Comparison of ENCODE assay signal across 18 cellular contexts in genomic region chr18:58674159-58674558, GRCh38. TPM values are rescaled to one million over a fixed set of nuclear protein-coding genes. Genes with fewer than 3 reads are reported as not detected.
DNase-seq lines count a peak whose midpoint lies in the region; ATAC-seq, FAIRE-seq and TF ChIP-seq lines count a peak whose summit lies in the region.
"Had no signal": no experiment of that assay in that cellular context is flagged by ENCODE, and none has a peak within 500 bp of the region (broad histone marks: within the 10 kb centered on the region; RNA-seq: fewer than 3 reads in every experiment).

No MANE protein-coding gene starts in this region.

- H3K23ac ChIP-seq in H1 (ENCODE audit: insufficient read length): no peak overlapping the region

- H3K4me1 ChIP-seq in H1 (replicated peaks in 1 of 4; ENCODE audit: control insufficient read depth in 3 of 4, insufficient read depth in 4 of 4, low read length in 3 of 4) (peaks cover 0 to 5% (median 2%) of the 10 kb centered on the region in 4 experiments; a peak in 5 of 7 replicates), thymus (ENCODE audit: control insufficient read depth, insufficient read depth, low read length) (peaks cover 10% of the 10 kb centered on the region), upper lobe of right lung (peaks cover 15% of the 10 kb centered on the region)

- 90% methylated on average over 5 of the region's 5 CpGs; no CpG with 5 or more reads in 1 of the 2 experiments for WGBS in H1 (ENCODE audit: extremely low coverage in 1 of 2, insufficient coverage in 1 of 2, insufficient read length in 1 of 2, insufficient replicate concordance in 2 of 2, low coverage in 1 of 2, low lambda C conversion rate in 2 of 2, missing lambda C conversion rate in 1 of 2), 2 experiments
- WGBS in thymus: 93% methylated on average over 5 of the region's 5 CpGs

- FAIRE-seq in H1 (lab: Jason Lieb, UNC): no peak
- FAIRE-seq: HTR-8/SVneo, RCC 7860 had no signal

- H3K27me3 Mint-ChIP-seq in activated naive CD4-positive, alpha-beta T cell treated with anti-CD3 and anti-CD28 coated beads, Interleukin-2, amount 10 ng/mL, durations not matched to agents 7 days and 5 days: no peaks in the 10 kb centered on the region

- no peak overlapping the region for H3K9ac ChIP-seq in H1 (replicated peaks in 1 of 4; ENCODE audit: extremely low read depth in 1 of 4, low read depth in 3 of 4, low read length in 3 of 4)

- no peaks in the 10 kb centered on the region for H3K9me3 Mint-ChIP-seq in activated naive CD4-positive, alpha-beta T cell treated with anti-CD3 and anti-CD28 coated beads, Interleukin-2, amount 10 ng/mL, durations not matched to agents 7 days and 5 days

- POLR2A ChIA-PET in H1 (lab: Charles Lee; ENCODE audit: partially characterized antibody): interaction anchor here (0.5 to 1.3 kb wide), 3 partner anchors 23 to 334 kb away, joined by 3 to 4 read pairs (median 3); no protein-coding TSS in a partner anchor

- TF ChIP-seq RAD21 in H1 (IDR thresholded peaks at IDR 0.05 in 1 of 2, conservative IDR thresholded peaks at IDR 0.05 in 1 of 2; ENCODE audit: low read depth in 2 of 2, low read length in 2 of 2): no peak

- H3K27ac ChIP-seq in H1 (ENCODE audit: low read depth, low read length) (no peak overlapping the region), thymus (ENCODE audit: low read depth) (peak overlapping the region; percentile 8), upper lobe of right lung (no peak overlapping the region)
- H3K27ac ChIP-seq: hepatocyte, psoas muscle, thoracic aorta, VCaP had no signal

- TF ChIP-seq CTCF in LNCaP clone FGC (IDR thresholded peaks at IDR 0.05; ENCODE audit: control insufficient read depth, extremely low read depth, insufficient read depth) (no peak), H1 (IDR thresholded peaks at IDR 0.05; ENCODE audit: control extremely low read depth in 1 of 3, insufficient read depth in 1 of 3, low read depth in 1 of 3, low read length in 3 of 3) (no peak), upper lobe of right lung (IDR thresholded peaks at IDR 0.05) (no peak)

- H3K23me2 ChIP-seq in H1 (ENCODE audit: low read depth, low read length): peaks cover 8% of the 10 kb centered on the region

- H3K36me3 ChIP-seq in H1 (ENCODE audit: control insufficient read depth in 2 of 4, insufficient read depth in 4 of 4, low read length in 3 of 4): no peaks in the 10 kb centered on the region
- no peaks in the 10 kb centered on the region for H3K36me3 ChIP-seq in thymus (ENCODE audit: control insufficient read depth, insufficient read depth)
- no peaks in the 10 kb centered on the region for H3K36me3 ChIP-seq in upper lobe of right lung
- H3K36me3 ChIP-seq: thoracic aorta had no signal

- 0 out of 2 replicates have a peak, but pooled peaks cover 2% of the 10 kb centered on the region for H3K79me1 ChIP-seq in H1 (ENCODE audit: low read depth, low read length)

- no peak overlapping the region for H4K91ac ChIP-seq in H1 (replicated peaks; ENCODE audit: insufficient read length, low read length)

- H3K9me3 ChIP-seq in H1 (ENCODE audit: insufficient read depth in 2 of 2, low read depth in 1 of 2, low read length in 1 of 2): no peaks in the 10 kb centered on the region
- no peaks in the 10 kb centered on the region for H3K9me3 ChIP-seq in thymus (ENCODE audit: control insufficient read depth)
- H3K9me3 ChIP-seq in upper lobe of right lung: no peaks in the 10 kb centered on the region
- H3K9me3 ChIP-seq: psoas muscle, thoracic aorta had no signal

- H3K14ac ChIP-seq in H1 (ENCODE audit: insufficient read length): no peak overlapping the region

- intact Hi-C loops in upper lobe of right lung (cut with DNase I): no loop called here

- H2AK5ac ChIP-seq in H1 (ENCODE audit: low read depth, low read length): no peak overlapping the region

- H2BK120ac ChIP-seq in H1 (replicated peaks; ENCODE audit: low read depth, low read length): no peak overlapping the region

- no peak for TF ChIP-seq EP300 in H1 (IDR thresholded peaks at IDR 0.05; ENCODE audit: borderline replicate concordance in 1 of 2, low read depth in 2 of 2, low read length in 2 of 2)

- H3K4me1 Mint-ChIP-seq in activated naive CD4-positive, alpha-beta T cell treated with anti-CD3 and anti-CD28 coated beads, Interleukin-2, amount 10 ng/mL, durations not matched to agents 7 days and 5 days: peaks cover 66% of the 10 kb centered on the region

- no peak for TF ChIP-seq POLR2A in H1 (IDR thresholded peaks at IDR 0.05; ENCODE audit: control extremely low read depth in 1 of 2, low read depth in 2 of 2, low read length in 2 of 2)

- H3K36me3 Mint-ChIP-seq in activated naive CD4-positive, alpha-beta T cell treated with anti-CD3 and anti-CD28 coated beads, Interleukin-2, amount 10 ng/mL, durations not matched to agents 7 days and 5 days: peaks cover 47% of the 10 kb centered on the region

- no peak overlapping the region for H2BK15ac ChIP-seq in H1 (ENCODE audit: low read length)

- no peak overlapping the region for H3K27ac Mint-ChIP-seq in activated naive CD4-positive, alpha-beta T cell treated with anti-CD3 and anti-CD28 coated beads, Interleukin-2, amount 10 ng/mL, durations not matched to agents 7 days and 5 days

- H3K4me3 ChIP-seq in LNCaP clone FGC (ENCODE audit: low read depth, low read length): peak overlapping the region; percentile 88
- no peak overlapping the region for H3K4me3 ChIP-seq in H1 (ENCODE audit: extremely low read depth in 1 of 4, insufficient read depth in 2 of 4, low read depth in 3 of 4, low read length in 4 of 4)
- H3K4me3 ChIP-seq in thymus (ENCODE audit: low read length): no peak overlapping the region
- H3K4me3 ChIP-seq in upper lobe of right lung: no peak overlapping the region
- H3K4me3 ChIP-seq: hepatocyte, psoas muscle, thoracic aorta had no signal

- no peak overlapping the region for H3K4ac ChIP-seq in H1 (replicated peaks; ENCODE audit: insufficient read length, low read depth, low read length)

- H3K4me3 Mint-ChIP-seq in activated naive CD4-positive, alpha-beta T cell treated with anti-CD3 and anti-CD28 coated beads, Interleukin-2, amount 10 ng/mL, durations not matched to agents 7 days and 5 days: peak overlapping the region; percentile 97

- H3K79me2 ChIP-seq in H1 (ENCODE audit: control insufficient read depth in 1 of 2, insufficient read depth in 2 of 2, low read length in 2 of 2): peaks cover 0 to 66% of the 10 kb centered on the region in 2 experiments; a peak in 2 of 4 replicates

- H3K56ac ChIP-seq in H1 (replicated peaks; ENCODE audit: insufficient read length, low read depth, low read length): no peak overlapping the region

- H3K27me3 ChIP-seq in H1 (replicated peaks in 1 of 4; ENCODE audit: control insufficient read depth in 3 of 4, extremely low read depth in 1 of 4, insufficient read depth in 3 of 4, low read length in 3 of 4) (no peaks in the 10 kb centered on the region), thymus (ENCODE audit: control insufficient read depth, insufficient read depth) (no peaks in the 10 kb centered on the region), upper lobe of right lung (no peaks in the 10 kb centered on the region)
- H3K27me3 ChIP-seq: hepatocyte had no signal

- no peak overlapping the region for H2BK12ac ChIP-seq in H1 (ENCODE audit: low read depth, low read length)

- DNase-seq in activated naive CD4-positive, alpha-beta T cell treated with anti-CD3 and anti-CD28 coated beads, Interleukin-2, amount 10 ng/mL, durations not matched to agents 7 days and 5 days: no peak
- DNase-seq in activated naive CD4-positive, alpha-beta T cell (lab: John Stamatoyannopoulos, UW): no peak
- DNase-seq in LNCaP clone FGC (ENCODE audit: low read depth): no peak
- no peak for DNase-seq in H1 (ENCODE audit: low read depth in 1 of 2, low spot score in 2 of 2)
- no peak for DNase-seq in upper lobe of right lung
- no peak for DNase-seq in midbrain (lab: John Stamatoyannopoulos, UW)
- DNase-seq: GOT3, left cardiac atrium, NCI-H2029, NCI-H526, psoas muscle had no signal

- H3K18ac ChIP-seq in H1 (ENCODE audit: extremely low read depth, low read length): no peak overlapping the region; the same call in 1 of the 2 replicates

- no peaks in the 10 kb centered on the region for H4K20me1 ChIP-seq in H1 (replicated peaks in 1 of 2; ENCODE audit: control insufficient read depth in 1 of 2, insufficient read depth in 2 of 2, low read length in 2 of 2)

- peak overlapping the region; percentile 43; the same call in 1 of the 2 replicates for H4K8ac ChIP-seq in H1 (ENCODE audit: extremely low read depth, insufficient read depth, low read length)

- no peak for ATAC-seq in upper lobe of right lung
- ATAC-seq in HG03135 (IDR thresholded peaks at IDR 0.05; ENCODE audit: unreplicated experiment): no peak
- ATAC-seq: left cardiac atrium, psoas muscle had no signal

- CTCF ChIA-PET in activated naive CD4-positive, alpha-beta T cell treated with anti-CD3 and anti-CD28 coated beads, Interleukin-2, amount 10 ng/mL, durations not matched to agents 7 days and 5 days (lab: Charles Lee): interaction anchor here (0.7 to 1.7 kb wide), 3 partner anchors 62 to 89 kb away, joined by 3 to 7 read pairs (median 5); no protein-coding TSS in a partner anchor
- CTCF ChIA-PET in H1 (lab: Charles Lee; ENCODE audit: partially characterized antibody): interaction anchor here (0.7 to 1.2 kb wide), 2 partner anchors 13 to 177 kb away, joined by 3 to 4 read pairs; no protein-coding TSS in a partner anchor

- H4K5ac ChIP-seq in H1 (ENCODE audit: insufficient read length, low read depth, low read length): no peak overlapping the region

- H2AFZ ChIP-seq in H1 (ENCODE audit: low read length): no peak overlapping the region
- H2AFZ ChIP-seq: hepatocyte had no signal

- no peak overlapping the region for H2BK5ac ChIP-seq in H1 (ENCODE audit: low read depth, low read length)

- no peak overlapping the region for H2BK20ac ChIP-seq in H1 (ENCODE audit: low read length)

- no peak overlapping the region for H3K4me2 ChIP-seq in H1 (ENCODE audit: insufficient read depth in 1 of 2, low read depth in 2 of 2, low read length in 2 of 2)
- H3K4me2 ChIP-seq: hepatocyte had no signal

RNA-seq across cellular contexts. Expression of gene MALT1, which starts 2.9 kb away (rescaled TPM):
- 25.9 and 26.1 TPM in 2 replicates for total RNA-seq in H1 (2021; fragmentation: NEBNext Ultra II Directional; extraction: Animal tissue kit (Norgen Biotek cat#: 25700))
- polyA plus RNA-seq in H1 (2011; rRNA removed): 5.2 and 10.7 TPM in 2 replicates
- 8.3 TPM for polyA plus RNA-seq in H1 (2011; cell fraction: cytosol; rRNA removed)
- polyA plus RNA-seq in H1 (2011; cell fraction: nucleus; rRNA removed): 7.2 TPM
- polyA plus RNA-seq in H1 (2012, experiment 1 of 2): 7.3 to 17.1 TPM (median 11.3 TPM) in 4 replicates
- 0.85 TPM for polyA plus RNA-seq in H1 (2012, experiment 2 of 2)
- 7.6 TPM for polyA plus RNA-seq in H1 (2013, experiment 1 of 2)
- polyA plus RNA-seq in H1 (2013, experiment 2 of 2): 6.7 TPM
- polyA minus RNA-seq in H1 (2011; rRNA and poly(A)+ RNA removed): 19.9 and 38.4 TPM in 2 replicates
- polyA minus RNA-seq in H1 (2011; cell fraction: cytosol; rRNA and poly(A)+ RNA removed): 12.1 TPM
- polyA minus RNA-seq in H1 (2011; cell fraction: nucleus; rRNA and poly(A)+ RNA removed): 28.0 TPM
- 35.2 TPM for polyA plus RNA-seq in thymus
- 25.8 TPM for total RNA-seq in upper lobe of right lung

RNA-seq across cellular contexts. Expression of gene ALPK2, which starts 45.3 kb away (rescaled TPM):
- 0.38 and 0.41 TPM in 2 replicates for total RNA-seq in H1 (2021; fragmentation: NEBNext Ultra II Directional; extraction: Animal tissue kit (Norgen Biotek cat#: 25700))
- 0.09 and 0.13 TPM in 2 replicates for polyA plus RNA-seq in H1 (2011; rRNA removed)
- 0.31 TPM for polyA plus RNA-seq in H1 (2011; cell fraction: cytosol; rRNA removed)
- 0.19 TPM for polyA plus RNA-seq in H1 (2011; cell fraction: nucleus; rRNA removed)
- 0.15 to 0.65 TPM (median 0.39 TPM) in 4 replicates for polyA plus RNA-seq in H1 (2012, experiment 1 of 2)
- not detected for polyA plus RNA-seq in H1 (2012, experiment 2 of 2)
- 0.12 TPM for polyA plus RNA-seq in H1 (2013, experiment 1 of 2)
- 0.28 TPM for polyA plus RNA-seq in H1 (2013, experiment 2 of 2)
- polyA minus RNA-seq in H1 (2011; rRNA and poly(A)+ RNA removed): 0.49 and 0.54 TPM in 2 replicates
- 1.6 TPM for polyA minus RNA-seq in H1 (2011; cell fraction: cytosol; rRNA and poly(A)+ RNA removed)
- polyA minus RNA-seq in H1 (2011; cell fraction: nucleus; rRNA and poly(A)+ RNA removed): 1.3 TPM
- polyA plus RNA-seq in thymus: 10.5 TPM
- total RNA-seq in upper lobe of right lung: 0.29 TPM
- total RNA-seq: thoracic aorta had no signal
